Comparison of ENCODE assay signal across 14 cellular contexts in the genomic region with DNA sequence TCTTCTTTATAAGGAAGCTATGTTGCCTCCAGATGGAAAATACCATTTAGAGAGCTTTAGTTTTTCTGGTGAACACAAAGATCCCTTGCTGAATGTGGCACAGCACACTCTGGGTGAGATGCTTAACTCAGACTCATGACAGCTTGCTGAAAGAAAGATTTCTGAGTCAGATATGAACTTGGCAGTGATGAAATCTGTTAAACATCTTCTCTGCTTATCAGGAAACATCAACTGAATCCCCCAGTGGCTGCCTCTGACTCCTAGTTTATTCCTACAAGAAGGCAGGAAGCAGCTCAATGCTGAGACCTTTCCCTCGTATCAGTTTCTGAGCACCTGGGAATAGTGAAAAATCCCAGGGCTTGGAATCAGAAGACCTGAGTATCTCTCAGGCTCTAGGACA.
A peak's percentile ranks its signal among the peaks of the same experiment; 100 is the strongest.
DNase-seq lines count a peak whose midpoint lies in the region; ATAC-seq, FAIRE-seq and TF ChIP-seq lines count a peak whose summit lies in the region.
"Had no signal": no experiment of that assay in that cellular context is flagged by ENCODE, and none has a peak within 500 bp of the region (broad histone marks: within the 10 kb centered on the region; RNA-seq: fewer than 3 reads in every experiment).

No MANE protein-coding gene starts in this region.

- no peak overlapping the region for H3K27ac ChIP-seq in brain microvascular endothelial cell
- H3K27ac ChIP-seq in keratinocyte (ENCODE audit: control insufficient read depth, insufficient read depth, low read length) = no peak overlapping the region
- H3K27ac ChIP-seq: BLaER1 had no signal

- no peak overlapping the region for H2AFZ ChIP-seq in keratinocyte (ENCODE audit: control insufficient read depth, low read length)

- H3K9me3 Mint-ChIP-seq in activated CD8-positive, alpha-beta memory T cell treated with anti-CD3 and anti-CD28 coated beads, Interleukin-2, amount 10 ng/mL, durations not matched to agents 7 days and 5 days (ENCODE audit: low read depth) = peaks cover 2% of the 10 kb centered on the region

- TF ChIP-seq CTCF in brain microvascular endothelial cell (IDR thresholded peaks at IDR 0.05; ENCODE audit: low read depth, low read length, missing control alignments) (peak; percentile 2), keratinocyte (optimal IDR thresholded peaks at IDR 0.05 in 1 of 3, IDR thresholded peaks at IDR 0.05 in 1 of 3, conservative IDR thresholded peaks at IDR 0.05 in 1 of 3; ENCODE audit: extremely low read depth in 1 of 3, insufficient read depth in 2 of 3, low read length in 3 of 3) (no peak)

- ATAC-seq in HG03095 (IDR thresholded peaks at IDR 0.05; ENCODE audit: unreplicated experiment) = no peak
- ATAC-seq in activated CD8-positive, alpha-beta memory T cell treated with anti-CD3 and anti-CD28 coated beads, Interleukin-2, amount 10 ng/mL, durations not matched to agents 7 days and 5 days = no peak

- H3K4me1 ChIP-seq in keratinocyte (ENCODE audit: control insufficient read depth, extremely low read depth, insufficient read depth, low read length) = no peaks in the 10 kb centered on the region
- H3K4me1 ChIP-seq: BLaER1 had no signal

- H3K79me2 ChIP-seq in keratinocyte (ENCODE audit: control insufficient read depth, insufficient read depth, low read length) = no peaks in the 10 kb centered on the region

- H3K4me3 Mint-ChIP-seq in activated CD8-positive, alpha-beta memory T cell treated with anti-CD3 and anti-CD28 coated beads, Interleukin-2, amount 10 ng/mL, durations not matched to agents 7 days and 5 days = no peak overlapping the region

- H3K27me3 Mint-ChIP-seq in activated CD8-positive, alpha-beta memory T cell treated with anti-CD3 and anti-CD28 coated beads, Interleukin-2, amount 10 ng/mL, durations not matched to agents 7 days and 5 days = no peaks in the 10 kb centered on the region

- H3K9me1 ChIP-seq in keratinocyte (ENCODE audit: control insufficient read depth, extremely low read depth, insufficient read depth, low read length) = no peaks in the 10 kb centered on the region

- H4K20me1 ChIP-seq in keratinocyte (ENCODE audit: control insufficient read depth, extremely low read depth, insufficient read depth, low read length) = no peaks in the 10 kb centered on the region
- H4K20me1 ChIP-seq: BLaER1 had no signal

- in situ Hi-C loops in brain microvascular endothelial cell (cut with HindIII; ENCODE audit: low pct_ligation_motif_present, low sequenced_read_pairs) = no loop called here

- no peaks in the 10 kb centered on the region for H3K36me3 Mint-ChIP-seq in activated CD8-positive, alpha-beta memory T cell treated with anti-CD3 and anti-CD28 coated beads, Interleukin-2, amount 10 ng/mL, durations not matched to agents 7 days and 5 days

- peak; percentile 70 for FAIRE-seq in keratinocyte (lab: Jason Lieb, UNC)

- H3K27ac Mint-ChIP-seq in activated CD8-positive, alpha-beta memory T cell treated with anti-CD3 and anti-CD28 coated beads, Interleukin-2, amount 10 ng/mL, durations not matched to agents 7 days and 5 days = no peak overlapping the region

- DNase-seq in LHCN-M2 (ENCODE audit: low read depth) = peak; percentile 48
- DNase-seq in brain microvascular endothelial cell = peak; percentile 58
- no peak for DNase-seq in keratinocyte (ENCODE audit: low read depth, low spot score)
- DNase-seq in SKM-1 treated with dmso at 0.1 percent for 144 hours (lab: John Stamatoyannopoulos, UW; ENCODE audit: unreplicated experiment) = no peak
- no peak for DNase-seq in activated CD8-positive, alpha-beta memory T cell treated with anti-CD3 and anti-CD28 coated beads, Interleukin-2, amount 10 ng/mL, durations not matched to agents 7 days and 5 days
- DNase-seq in NCI-H524 treated with DMSO at 0.1 percent for 48 hours (lab: John Stamatoyannopoulos, UW) = no peak
- DNase-seq: DMS 273 treated with DMSO at 0.1 percent for 48 hours, H7, Karpas-422, NCI-H1105 treated with DMSO at 0.1 percent for 48 hours, NCI-H2029 treated with DMSO at 0.1 percent for 48 hours, NCI-H526 treated with DMSO at 0.1 percent for 48 hours had no signal

- H3K27me3 ChIP-seq in brain microvascular endothelial cell (replicated peaks) (no peaks in the 10 kb centered on the region), keratinocyte (ENCODE audit: control insufficient read depth, extremely low read depth, insufficient read depth, low read length) (no peaks in the 10 kb centered on the region)
- H3K27me3 ChIP-seq: BLaER1 had no signal

- no peak overlapping the region for H3K4me3 ChIP-seq in brain microvascular endothelial cell (ENCODE audit: low read depth, low read length)
- no peak overlapping the region for H3K4me3 ChIP-seq in keratinocyte (ENCODE audit: control insufficient read depth in 2 of 3, extremely low read depth in 1 of 3, insufficient read depth in 2 of 3, low read depth in 1 of 3, low read length in 3 of 3)
- H3K4me3 ChIP-seq: BLaER1 had no signal

- H3K36me3 ChIP-seq in brain microvascular endothelial cell (replicated peaks) (no peaks in the 10 kb centered on the region), keratinocyte (ENCODE audit: control insufficient read depth in 2 of 2, extremely low read depth in 1 of 2, insufficient read depth in 2 of 2, low read length in 2 of 2) (no peaks in the 10 kb centered on the region)
- H3K36me3 ChIP-seq: BLaER1 had no signal

- no peak overlapping the region for H3K9ac ChIP-seq in keratinocyte (ENCODE audit: control insufficient read depth, extremely low read depth, insufficient read depth, low read length)
- H3K9ac ChIP-seq: BLaER1 had no signal

- CTCF ChIA-PET in activated CD8-positive, alpha-beta memory T cell treated with anti-CD3 and anti-CD28 coated beads, Interleukin-2, amount 10 ng/mL, durations not matched to agents 7 days and 5 days (lab: Charles Lee) = no interaction called here

- no peak overlapping the region for H3K4me2 ChIP-seq in keratinocyte (ENCODE audit: control insufficient read depth, extremely low read depth, insufficient read depth, low read depth, low read length)
- H3K4me2 ChIP-seq: BLaER1 had no signal

- H3K4me1 Mint-ChIP-seq in activated CD8-positive, alpha-beta memory T cell treated with anti-CD3 and anti-CD28 coated beads, Interleukin-2, amount 10 ng/mL, durations not matched to agents 7 days and 5 days = no peaks in the 10 kb centered on the region

- dilution Hi-C loops in keratinocyte (cut with MboI; ENCODE audit: extremely low pct_ligation_motif_present, low sequenced_read_pairs) = no loop called here

- no peaks in the 10 kb centered on the region for H3K9me3 ChIP-seq in keratinocyte (ENCODE audit: control insufficient read depth, low read depth, low read length)
- H3K9me3 ChIP-seq: BLaER1 had no signal

Comparison
In these comparisons a context has a peak if more than half of its experiments do, and no peak if none do; other contexts are left out.
1. DNase-seq: peak in LHCN-M2 (single experiment) and brain microvascular endothelial cell (single experiment); none in keratinocyte (single experiment), SKM-1 treated with dmso at 0.1 percent for 144 hours (single experiment), activated CD8-positive, alpha-beta memory T cell treated with anti-CD3 and anti-CD28 coated beads, Interleukin-2, amount 10 ng/mL, durations not matched to agents 7 days and 5 days (single experiment) and NCI-H524 treated with DMSO at 0.1 percent for 48 hours (single experiment).